1 cellular context compared by ENCODE assay signal in the genomic region with DNA sequence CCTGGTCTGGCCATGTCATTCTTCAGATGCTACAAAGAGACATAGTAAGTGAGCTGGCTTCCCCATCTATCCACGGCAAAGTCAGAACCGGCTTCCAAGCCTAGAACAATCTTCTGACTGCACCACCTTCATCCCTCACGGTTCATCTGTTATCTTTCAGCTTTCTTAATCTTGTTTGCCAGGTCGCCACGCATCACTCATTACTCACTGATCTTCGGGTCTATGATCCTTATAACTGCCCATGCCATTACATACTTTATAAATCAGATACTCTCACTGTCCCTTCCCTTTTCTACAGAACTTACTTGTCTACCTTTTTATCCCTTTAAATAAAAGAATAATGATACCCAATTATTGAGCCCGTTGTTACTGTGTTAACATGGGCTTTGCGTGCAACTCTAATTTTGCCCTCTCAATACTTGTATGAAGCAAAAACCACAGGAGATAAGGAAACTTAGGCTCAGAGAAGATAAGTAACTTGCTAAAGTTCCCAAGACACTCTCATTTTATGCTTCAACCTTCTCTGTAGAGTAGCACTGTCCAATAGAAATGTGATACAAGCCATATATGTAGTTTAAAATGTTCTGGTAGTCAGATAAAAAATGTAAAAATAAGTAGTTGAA.
A peak's percentile ranks its signal among the peaks of the same experiment; 100 is the strongest.
TF ChIP-seq lines count a peak whose summit lies in the region.

No MANE protein-coding gene starts in this region.

TF ChIP-seq in K562, 482 proteins besides CTCF, POLR2A, EP300 and RAD21 (continued from another document and continues in another):
- TF ChIP-seq SFPQ (IDR thresholded peaks at IDR 0.05; ENCODE audit: low read depth, low read length) (no peak), ERF (CRISPR knock-in tag; IDR thresholded peaks at IDR 0.05) (no peak), RAD51 (IDR thresholded peaks at IDR 0.05; ENCODE audit: borderline replicate concordance, low read depth) (no peak), MBD1 (CRISPR knock-in tag; IDR thresholded peaks at IDR 0.05) (no peak), TBP (optimal IDR thresholded peaks at IDR 0.05; ENCODE audit: low read depth, low read length) (no peak), CCNT2 (IDR thresholded peaks at IDR 0.05; ENCODE audit: borderline replicate concordance, extremely low read depth, insufficient read length, low read depth, low read length) (peak; percentile 31), ZNF140 (CRISPR knock-in tag; IDR thresholded peaks at IDR 0.05) (no peak), MNT (conservative IDR thresholded peaks at IDR 0.05) (0 out of 4 replicates have a peak, but pooled peaks of 1 of the 2 experiments have one; percentile 5), ZNF639 (CRISPR knock-in tag; conservative IDR thresholded peaks at IDR 0.05 in 1 of 2, IDR thresholded peaks at IDR 0.05 in 1 of 2) (no peak), ZNF551 (CRISPR knock-in tag; IDR thresholded peaks at IDR 0.05) (no peak), NFIX (CRISPR knock-in tag; IDR thresholded peaks at IDR 0.05; ENCODE audit: low read depth) (no peak), ARID4B (CRISPR knock-in tag; IDR thresholded peaks at IDR 0.05) (no peak), SAFB (IDR thresholded peaks at IDR 0.05; ENCODE audit: borderline replicate concordance, low read depth, low read length) (no peak), TARDBP (IDR thresholded peaks at IDR 0.05) (no peak), HNRNPUL1 (IDR thresholded peaks at IDR 0.05; ENCODE audit: low read length) (no peak), POLR3A (IDR thresholded peaks at IDR 0.05; ENCODE audit: borderline replicate concordance, extremely low read depth, insufficient read depth, insufficient read length) (no peak), ZNF280B (CRISPR knock-in tag; IDR thresholded peaks at IDR 0.05) (no peak), ZNF263 (CRISPR knock-in tag; IDR thresholded peaks at IDR 0.05; ENCODE audit: borderline replicate concordance) (no peak), ELF1 (tag; IDR thresholded peaks at IDR 0.05) (no peak), ILF3 (IDR thresholded peaks at IDR 0.05; ENCODE audit: borderline replicate concordance) (no peak), POLR2AphosphoS2 (IDR thresholded peaks at IDR 0.05; ENCODE audit: low read length) (no peak), SLC30A9 (CRISPR knock-in tag; IDR thresholded peaks at IDR 0.05) (no peak), SMC3 (conservative IDR thresholded peaks at IDR 0.05; ENCODE audit: insufficient read depth, low read depth, low read length) (no peak), FOXK1 (CRISPR knock-in tag; IDR thresholded peaks at IDR 0.05; ENCODE audit: borderline replicate concordance) (no peak), CREBBP (IDR thresholded peaks at IDR 0.05; ENCODE audit: low read depth, low read length) (no peak), TRIM24 (IDR thresholded peaks at IDR 0.05) (peak; percentile 43 to 60; a peak in 2 of 4 replicates), CBFA2T3 (IDR thresholded peaks at IDR 0.05) (peak; percentile 88), TFAM (CRISPR knock-in tag; conservative IDR thresholded peaks at IDR 0.05) (no peak), MBD2 (IDR thresholded peaks at IDR 0.05; ENCODE audit: borderline replicate concordance, low read depth) (0 out of 2 replicates have a peak, but pooled peaks have one; percentile 23), CBFB (CRISPR knock-in tag; IDR thresholded peaks at IDR 0.05) (no peak)
- TF ChIP-seq, protein P1, sequence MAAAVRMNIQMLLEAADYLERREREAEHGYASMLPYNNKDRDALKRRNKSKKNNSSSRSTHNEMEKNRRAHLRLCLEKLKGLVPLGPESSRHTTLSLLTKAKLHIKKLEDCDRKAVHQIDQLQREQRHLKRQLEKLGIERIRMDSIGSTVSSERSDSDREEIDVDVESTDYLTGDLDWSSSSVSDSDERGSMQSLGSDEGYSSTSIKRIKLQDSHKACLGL (CRISPR knock-in tag; IDR thresholded peaks at IDR 0.05; ENCODE audit: borderline replicate concordance, poor library complexity, severe bottlenecking), result no peak
- TF ChIP-seq, protein P2, sequence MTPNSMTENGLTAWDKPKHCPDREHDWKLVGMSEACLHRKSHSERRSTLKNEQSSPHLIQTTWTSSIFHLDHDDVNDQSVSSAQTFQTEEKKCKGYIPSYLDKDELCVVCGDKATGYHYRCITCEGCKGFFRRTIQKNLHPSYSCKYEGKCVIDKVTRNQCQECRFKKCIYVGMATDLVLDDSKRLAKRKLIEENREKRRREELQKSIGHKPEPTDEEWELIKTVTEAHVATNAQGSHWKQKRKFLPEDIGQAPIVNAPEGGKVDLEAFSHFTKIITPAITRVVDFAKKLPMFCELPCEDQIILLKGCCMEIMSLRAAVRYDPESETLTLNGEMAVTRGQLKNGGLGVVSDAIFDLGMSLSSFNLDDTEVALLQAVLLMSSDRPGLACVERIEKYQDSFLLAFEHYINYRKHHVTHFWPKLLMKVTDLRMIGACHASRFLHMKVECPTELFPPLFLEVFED (CRISPR knock-in tag; conservative IDR thresholded peaks at IDR 0.05), result no peak
- TF ChIP-seq, protein P3, sequence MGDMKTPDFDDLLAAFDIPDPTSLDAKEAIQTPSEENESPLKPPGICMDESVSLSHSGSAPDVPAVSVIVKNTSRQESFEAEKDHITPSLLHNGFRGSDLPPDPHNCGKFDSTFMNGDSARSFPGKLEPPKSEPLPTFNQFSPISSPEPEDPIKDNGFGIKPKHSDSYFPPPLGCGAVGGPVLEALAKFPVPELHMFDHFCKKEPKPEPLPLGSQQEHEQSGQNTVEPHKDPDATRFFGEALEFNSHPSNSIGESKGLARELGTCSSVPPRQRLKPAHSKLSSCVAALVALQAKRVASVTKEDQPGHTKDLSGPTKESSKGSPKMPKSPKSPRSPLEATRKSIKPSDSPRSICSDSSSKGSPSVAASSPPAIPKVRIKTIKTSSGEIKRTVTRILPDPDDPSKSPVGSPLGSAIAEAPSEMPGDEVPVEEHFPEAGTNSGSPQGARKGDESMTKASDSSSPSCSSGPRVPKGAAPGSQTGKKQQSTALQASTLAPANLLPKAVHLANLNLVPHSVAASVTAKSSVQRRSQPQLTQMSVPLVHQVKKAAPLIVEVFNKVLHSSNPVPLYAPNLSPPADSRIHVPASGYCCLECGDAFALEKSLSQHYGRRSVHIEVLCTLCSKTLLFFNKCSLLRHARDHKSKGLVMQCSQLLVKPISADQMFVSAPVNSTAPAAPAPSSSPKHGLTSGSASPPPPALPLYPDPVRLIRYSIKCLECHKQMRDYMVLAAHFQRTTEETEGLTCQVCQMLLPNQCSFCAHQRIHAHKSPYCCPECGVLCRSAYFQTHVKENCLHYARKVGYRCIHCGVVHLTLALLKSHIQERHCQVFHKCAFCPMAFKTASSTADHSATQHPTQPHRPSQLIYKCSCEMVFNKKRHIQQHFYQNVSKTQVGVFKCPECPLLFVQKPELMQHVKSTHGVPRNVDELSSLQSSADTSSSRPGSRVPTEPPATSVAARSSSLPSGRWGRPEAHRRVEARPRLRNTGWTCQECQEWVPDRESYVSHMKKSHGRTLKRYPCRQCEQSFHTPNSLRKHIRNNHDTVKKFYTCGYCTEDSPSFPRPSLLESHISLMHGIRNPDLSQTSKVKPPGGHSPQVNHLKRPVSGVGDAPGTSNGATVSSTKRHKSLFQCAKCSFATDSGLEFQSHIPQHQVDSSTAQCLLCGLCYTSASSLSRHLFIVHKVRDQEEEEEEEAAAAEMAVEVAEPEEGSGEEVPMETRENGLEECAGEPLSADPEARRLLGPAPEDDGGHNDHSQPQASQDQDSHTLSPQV (IDR thresholded peaks at IDR 0.05), result 0 out of 2 replicates have a peak, but pooled peaks have one; percentile 9
- TF ChIP-seq, protein P4, sequence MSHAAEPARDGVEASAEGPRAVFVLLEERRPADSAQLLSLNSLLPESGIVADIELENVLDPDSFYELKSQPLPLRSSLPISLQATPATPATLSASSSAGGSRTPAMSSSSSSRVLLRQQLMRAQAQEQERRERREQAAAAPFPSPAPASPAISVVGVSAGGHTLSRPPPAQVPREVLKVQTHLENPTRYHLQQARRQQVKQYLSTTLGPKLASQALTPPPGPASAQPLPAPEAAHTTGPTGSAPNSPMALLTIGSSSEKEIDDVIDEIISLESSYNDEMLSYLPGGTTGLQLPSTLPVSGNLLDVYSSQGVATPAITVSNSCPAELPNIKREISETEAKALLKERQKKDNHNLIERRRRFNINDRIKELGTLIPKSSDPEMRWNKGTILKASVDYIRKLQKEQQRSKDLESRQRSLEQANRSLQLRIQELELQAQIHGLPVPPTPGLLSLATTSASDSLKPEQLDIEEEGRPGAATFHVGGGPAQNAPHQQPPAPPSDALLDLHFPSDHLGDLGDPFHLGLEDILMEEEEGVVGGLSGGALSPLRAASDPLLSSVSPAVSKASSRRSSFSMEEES (CRISPR knock-in tag; IDR thresholded peaks at IDR 0.05), result no peak
